In the genomic region with DNA sequence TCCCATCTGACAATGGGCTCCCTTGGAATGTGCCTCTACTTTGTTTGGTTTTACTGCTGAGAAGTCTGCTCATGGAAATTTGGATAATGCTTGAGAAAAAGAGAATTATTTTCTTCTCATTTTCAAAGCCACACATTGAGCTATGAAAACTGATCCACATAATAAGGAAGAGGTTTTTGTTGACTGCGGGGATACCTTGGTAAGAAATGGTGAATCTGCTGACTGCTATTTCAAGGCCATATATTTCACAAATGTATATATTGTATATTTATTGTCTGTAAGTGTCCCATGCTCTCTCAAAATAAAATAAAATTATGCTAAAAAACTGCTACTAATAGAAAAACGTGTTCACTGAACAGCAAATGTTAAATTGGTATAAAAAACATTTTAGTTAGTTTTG, we compare ENCODE assay signal across 9 cellular contexts. TPM values are rescaled to one million over a fixed set of nuclear protein-coding genes. Genes with fewer than 3 reads are reported as not detected.
"Had no signal": no experiment of that assay in that cellular context is flagged by ENCODE, and none has a peak within 500 bp of the region (broad histone marks: within the 10 kb centered on the region; RNA-seq: fewer than 3 reads in every experiment).

No MANE protein-coding gene starts in this region.

- DNase-seq: GDM1, GF-D8 had no signal

- ATAC-seq: GM12878 had no signal

- FAIRE-seq: G401.6, GM12878, GM12891, GM12892, GM18507, GM19239 had no signal

- H3K4me3 ChIP-seq: GM12878 had no signal

RNA-seq across cellular contexts. Expression of a gene that starts 39.2 kb away (rescaled TPM):
- total RNA-seq: G401, GM12878 had no signal
